Comparison of ENCODE assay signal across 8 cellular contexts in the genomic region with DNA sequence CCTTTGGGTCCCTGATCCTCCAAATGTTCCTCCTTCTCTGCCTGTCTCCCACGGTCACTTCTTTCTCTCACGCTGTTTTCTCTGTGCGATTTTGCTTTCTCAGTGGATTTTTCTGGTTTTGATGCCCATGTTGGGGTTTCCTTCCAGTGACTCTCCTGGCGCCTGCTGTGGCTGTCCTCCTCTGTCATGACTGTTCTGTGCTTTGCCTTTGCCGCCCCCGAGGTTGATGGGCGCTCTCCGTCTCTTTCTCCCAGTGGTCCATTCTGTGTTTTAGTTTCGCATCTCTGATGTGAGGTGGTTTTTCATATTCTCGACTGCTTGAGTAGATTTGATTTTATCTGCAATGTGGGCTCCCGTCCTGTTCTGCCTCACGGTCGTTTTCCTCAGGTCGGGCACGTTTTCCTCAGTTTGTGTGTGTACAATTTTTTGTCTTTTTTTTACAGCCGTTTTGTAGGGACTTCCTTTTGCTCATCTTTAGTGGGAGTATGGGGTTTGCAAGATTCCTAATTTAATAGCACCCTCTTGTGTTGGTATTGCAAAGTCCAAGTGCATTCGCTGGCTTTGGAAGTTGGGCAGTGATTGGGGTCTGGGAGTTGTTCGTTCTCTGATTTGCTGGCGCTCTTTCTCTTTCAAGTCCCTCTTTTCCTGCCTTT.
A peak's percentile ranks its signal among the peaks of the same experiment; 100 is the strongest.
DNase-seq lines count a peak whose midpoint lies in the region; ATAC-seq, FAIRE-seq and TF ChIP-seq lines count a peak whose summit lies in the region.

No MANE protein-coding gene starts in this region.

- no peaks in the 10 kb centered on the region for H3K27me3 ChIP-seq in AG04450 (ENCODE audit: control insufficient read depth, insufficient read depth, low read length)
- no peaks in the 10 kb centered on the region for H3K27me3 ChIP-seq in naive thymus-derived CD4-positive, alpha-beta T cell (ENCODE audit: control insufficient read depth in 2 of 2, insufficient read depth in 2 of 2, low read length in 2 of 2)

- ATAC-seq in naive thymus-derived CD4-positive, alpha-beta T cell, result peak; percentile 79
- ATAC-seq in HG02763 (IDR thresholded peaks at IDR 0.05; ENCODE audit: unreplicated experiment) (no peak), HG03159 (IDR thresholded peaks at IDR 0.05; ENCODE audit: unreplicated experiment) (no peak)

- peaks cover 0 to 6% (median 0%) of the 10 kb centered on the region in 5 donors for H3K27me3 Mint-ChIP-seq in naive thymus-derived CD4-positive, alpha-beta T cell

- POLR2A ChIA-PET in AG04450 (lab: Yijun Ruan, JAX), result no interaction called here
- POLR2A ChIA-PET in naive thymus-derived CD4-positive, alpha-beta T cell (lab: Charles Lee), result no interaction called here

- H3K9me3 ChIP-seq in AG04450 (ENCODE audit: control insufficient read depth, insufficient read depth, low read length), result no peaks in the 10 kb centered on the region; the same call in 1 of the 2 replicates
- no peaks in the 10 kb centered on the region for H3K9me3 ChIP-seq in naive thymus-derived CD4-positive, alpha-beta T cell (ENCODE audit: control insufficient read depth in 2 of 3, low read length in 3 of 3)

- TF ChIP-seq CTCF in AG04450 (IDR thresholded peaks at IDR 0.05; ENCODE audit: low read depth, low read length) (peak; percentile 79), LNCAP (IDR thresholded peaks at IDR 0.05) (peak; percentile 79)

- CTCF ChIA-PET in AG04450 (lab: Charles Lee), result interaction anchor here (1.0 to 2.1 kb wide), 4 partner anchors 15 to 184 kb away, joined by 3 to 23 read pairs (median 12); no protein-coding TSS in a partner anchor
- CTCF ChIA-PET in naive thymus-derived CD4-positive, alpha-beta T cell (lab: Charles Lee), result interaction anchor here (2.8 kb wide), 1 partner anchor 178 kb away, joined by 18 read pairs; no protein-coding TSS in a partner anchor

- H3K27ac Mint-ChIP-seq in naive thymus-derived CD4-positive, alpha-beta T cell, result peak overlapping the region in 3 of 9 donors; percentile 48 to 80 (median 76)

- DNase-seq in AG04450 (ENCODE audit: low read depth, low spot score) (peak; percentile 41), ELR (ENCODE audit: low read depth) (peak; percentile 77), fibroblast of peridontal ligament (ENCODE audit: extremely low read depth) (peak; percentile 82)
- peak in 6 of 9 donors; percentile 30 to 64 (median 56) for DNase-seq in naive thymus-derived CD4-positive, alpha-beta T cell

- H3K4me1 ChIP-seq in naive thymus-derived CD4-positive, alpha-beta T cell (ENCODE audit: control insufficient read depth in 2 of 2, insufficient read depth in 2 of 2, low read length in 2 of 2), result no peaks in the 10 kb centered on the region

- H3K36me3 Mint-ChIP-seq in naive thymus-derived CD4-positive, alpha-beta T cell, result peaks cover 0 to 20% (median 4%) of the 10 kb centered on the region in 5 donors

- H3K4me1 Mint-ChIP-seq in naive thymus-derived CD4-positive, alpha-beta T cell, result peaks cover 24 to 62% (median 55%) of the 10 kb centered on the region in 7 donors

- no peaks in the 10 kb centered on the region for H3K9me3 Mint-ChIP-seq in naive thymus-derived CD4-positive, alpha-beta T cell

- no peak overlapping the region for H3K4me3 ChIP-seq in AG04450 (ENCODE audit: low read depth, low read length)
- no peak overlapping the region for H3K4me3 ChIP-seq in naive thymus-derived CD4-positive, alpha-beta T cell (ENCODE audit: low read length)

- H3K4me3 Mint-ChIP-seq in naive thymus-derived CD4-positive, alpha-beta T cell, result peak overlapping the region in 2 of 10 donors; percentile 11 to 46

- no peaks in the 10 kb centered on the region for H3K36me3 ChIP-seq in naive thymus-derived CD4-positive, alpha-beta T cell (ENCODE audit: control insufficient read depth in 2 of 3, insufficient read depth in 3 of 3, low read length in 3 of 3)

- no peak overlapping the region for H3K27ac ChIP-seq in AG04450 (ENCODE audit: low read depth, low read length)
- H3K27ac ChIP-seq in naive thymus-derived CD4-positive, alpha-beta T cell (ENCODE audit: low read depth, low read length), result no peak overlapping the region

- peak; percentile 84 for FAIRE-seq in TTC549 (lab: Jason Lieb, UNC)

- intact Hi-C loops in naive thymus-derived CD4-positive, alpha-beta T cell (cut with micrococcal nuclease), result loop anchor here (1.0 to 5.0 kb wide), 8 partner anchors 100 to 415 kb away; a partner anchor contains a TSS
